Comparison of ENCODE assay signal across 1 cellular context in genomic region chr1:201510734-201511133, GRCh38.
TF ChIP-seq lines count a peak whose summit lies in the region.

No MANE protein-coding gene starts in this region.

TF ChIP-seq in K562, 482 proteins besides CTCF, POLR2A, EP300 and RAD21:
- TF ChIP-seq BCOR (IDR thresholded peaks at IDR 0.05) (0 out of 2 replicates have a peak, but pooled peaks have one; percentile 19), ZNF282 (CRISPR knock-in tag; IDR thresholded peaks at IDR 0.05) (no peak), RBM25 (IDR thresholded peaks at IDR 0.05; ENCODE audit: low read depth, low read length, severe bottlenecking) (peak; percentile 57)
